In the genomic region with DNA sequence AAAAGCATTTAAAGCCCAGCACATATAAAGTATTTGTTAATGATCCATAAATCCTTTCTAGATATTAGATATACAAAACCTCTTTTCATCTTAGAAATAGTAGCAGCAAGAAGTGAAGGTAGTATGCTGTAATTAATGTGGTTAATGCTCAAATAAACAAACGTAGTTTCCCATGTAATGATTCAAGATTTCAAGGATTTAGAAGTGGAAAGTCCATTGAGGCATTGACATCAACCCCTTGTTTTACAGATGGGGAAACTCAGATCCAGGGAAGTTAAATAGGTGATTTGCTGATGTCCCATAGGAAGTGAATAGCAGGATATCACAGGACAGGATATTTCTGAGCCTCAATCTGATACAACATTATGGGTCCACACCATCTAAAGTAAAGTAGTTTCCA, we compare ENCODE assay signal across 26 cellular contexts.
"Had no signal": no experiment of that assay in that cellular context is flagged by ENCODE, and none has a peak within 500 bp of the region (broad histone marks: within the 10 kb centered on the region; RNA-seq: fewer than 3 reads in every experiment).

No MANE protein-coding gene starts in this region.

- H3K27ac Mint-ChIP-seq: dendritic cell treated with granulocyte-macrophage colony-stimulating factor and Interleukin-4, amounts not matched to agents 40 ng/mL and 50 ng/mL, for 4 days; endodermal cell; memory B cell; stimulated activated naive B cell treated with anti-CD40 and anti-IgM and Interleukin-4, amounts not matched to agents 10 μg/mL and 1 μg/mL and 100 μg/mL, for 72 hours; stimulated activated naive CD8-positive, alpha-beta T cell treated with anti-CD3 and anti-CD28 coated beads, Interleukin-15, Interleukin-2, amounts not matched to agents 100 ng/mL and 50 ng/mL, for 24 hours had no signal

- ATAC-seq: heart right ventricle; left lobe of liver; naive thymus-derived CD8-positive, alpha-beta T cell; right lobe of liver; stimulated activated naive B cell treated with anti-CD40 and anti-IgM and Interleukin-4, amounts not matched to agents 10 μg/mL and 1 μg/mL and 100 μg/mL, for 72 hours had no signal

- H3K27ac ChIP-seq: colonic mucosa, esophagus squamous epithelium, heart right ventricle, ovary, right lobe of liver, thoracic aorta, tibial nerve had no signal

- DNase-seq: colonic mucosa; effector CD8-positive, alpha-beta T cell; endodermal cell; esophagus squamous epithelium; foreskin melanocyte; glutamatergic neuron; heart right ventricle; hippocampal formation; islet precursor cell; midbrain; naive thymus-derived CD8-positive, alpha-beta T cell; occipital lobe; ovary; right lobe of liver; small intestine; stimulated activated CD4-positive, alpha-beta T cell treated with anti-CD3 and anti-CD28 coated beads, Interleukin-15, amount 100 ng/mL, for 24 hours; stimulated activated CD4-positive, alpha-beta T cell treated with anti-CD3 and anti-CD28 coated beads, Interleukin-2, amount 100 ng/mL, for 48 hours; stimulated activated naive B cell treated with anti-CD40 and anti-IgM and Interleukin-4, amounts not matched to agents 10 μg/mL and 1 μg/mL and 100 μg/mL, for 72 hours had no signal

- H3K9me3 Mint-ChIP-seq: central memory CD8-positive, alpha-beta T cell; dendritic cell treated with granulocyte-macrophage colony-stimulating factor and Interleukin-4, amounts not matched to agents 40 ng/mL and 50 ng/mL, for 4 days; endodermal cell; memory B cell; naive thymus-derived CD8-positive, alpha-beta T cell; stimulated activated naive B cell treated with anti-CD40 and anti-IgM and Interleukin-4, amounts not matched to agents 10 μg/mL and 1 μg/mL and 100 μg/mL, for 72 hours; stimulated activated naive CD8-positive, alpha-beta T cell treated with anti-CD3 and anti-CD28 coated beads, Interleukin-15, Interleukin-2, amounts not matched to agents 100 ng/mL and 50 ng/mL, for 24 hours had no signal

- H3K36me3 ChIP-seq: colonic mucosa, ovary had no signal

- H3K27me3 Mint-ChIP-seq: central memory CD8-positive, alpha-beta T cell; dendritic cell treated with granulocyte-macrophage colony-stimulating factor and Interleukin-4, amounts not matched to agents 40 ng/mL and 50 ng/mL, for 4 days; memory B cell; naive thymus-derived CD8-positive, alpha-beta T cell; stimulated activated naive B cell treated with anti-CD40 and anti-IgM and Interleukin-4, amounts not matched to agents 10 μg/mL and 1 μg/mL and 100 μg/mL, for 72 hours; stimulated activated naive CD8-positive, alpha-beta T cell treated with anti-CD3 and anti-CD28 coated beads, Interleukin-15, Interleukin-2, amounts not matched to agents 100 ng/mL and 50 ng/mL, for 24 hours had no signal

- H3K4me3 Mint-ChIP-seq: central memory CD8-positive, alpha-beta T cell; dendritic cell treated with granulocyte-macrophage colony-stimulating factor and Interleukin-4, amounts not matched to agents 40 ng/mL and 50 ng/mL, for 4 days; endodermal cell; memory B cell; naive thymus-derived CD8-positive, alpha-beta T cell; stimulated activated naive B cell treated with anti-CD40 and anti-IgM and Interleukin-4, amounts not matched to agents 10 μg/mL and 1 μg/mL and 100 μg/mL, for 72 hours; stimulated activated naive CD8-positive, alpha-beta T cell treated with anti-CD3 and anti-CD28 coated beads, Interleukin-15, Interleukin-2, amounts not matched to agents 100 ng/mL and 50 ng/mL, for 24 hours had no signal

- H3K4me1 ChIP-seq: colonic mucosa had no signal

- H3K9me3 ChIP-seq: colonic mucosa, esophagus squamous epithelium, heart right ventricle, ovary, right lobe of liver, thoracic aorta, tibial nerve had no signal

- H3K4me3 ChIP-seq: colonic mucosa, esophagus squamous epithelium, heart right ventricle, lung, ovary, right lobe of liver, thoracic aorta, tibial nerve had no signal

- H3K27me3 ChIP-seq: colonic mucosa, esophagus squamous epithelium, heart right ventricle, ovary, right lobe of liver, tibial nerve had no signal
